Comparison of ENCODE assay signal across 7 cellular contexts in genomic region chr15:68650901-68651709, GRCh38.
DNase-seq lines count a peak whose midpoint lies in the region; ATAC-seq and TF ChIP-seq lines count a peak whose summit lies in the region.

No MANE protein-coding gene starts in this region.

- H3K27me3 Mint-ChIP-seq in GM23338 (ENCODE audit: insufficient read depth, low read depth, poor library complexity) (peaks cover 10% of the 10 kb centered on the region), chondrocyte (ENCODE audit: low read depth) (no peaks in the 10 kb centered on the region)

- peak; percentile 97 for ATAC-seq in GM23338
- ATAC-seq in HG02798 (IDR thresholded peaks at IDR 0.05; ENCODE audit: poor library complexity, unreplicated experiment): no peak

- H3K36me3 ChIP-seq in GM23338 (ENCODE audit: insufficient read depth) (no peaks in the 10 kb centered on the region), testis (ENCODE audit: low read depth, missing control alignments) (no peaks in the 10 kb centered on the region)

- H3K4me3 Mint-ChIP-seq in GM23338 (peak overlapping the region; percentile 61), chondrocyte (ENCODE audit: unreplicated experiment) (no peak overlapping the region)

- WGBS in testis, 2 donors: 52 to 57% methylated on average over 14 to 23 of the region's 23 CpGs

- intact Hi-C loops in testis (cut with DNase I; ENCODE audit: low total_unique reads): no loop called here

- H3K79me2 ChIP-seq in GM23338 (replicated peaks; ENCODE audit: insufficient read depth): no peaks in the 10 kb centered on the region

- H3K4me1 ChIP-seq in GM23338 (ENCODE audit: insufficient read depth): peaks cover 36% of the 10 kb centered on the region
- H3K4me1 ChIP-seq in testis: peaks cover 17% of the 10 kb centered on the region

- peak; percentile 94 for DNase-seq in GM23338 (ENCODE audit: low spot score)
- peak; percentile 13 for DNase-seq in T follicular helper cell (ENCODE audit: low read depth)
- no peak for DNase-seq in chondrocyte (ENCODE audit: low spot score)
- DNase-seq in lung microvascular endothelial cell (ENCODE audit: low read depth in 2 of 2): peak; percentile 49 to 76
- peak; percentile 78 for DNase-seq in testis
- no peak for DNase-seq in NCI-H524 (lab: John Stamatoyannopoulos, UW)

- H3K27me3 ChIP-seq in GM23338 (ENCODE audit: insufficient read depth) (no peaks in the 10 kb centered on the region), testis (no peaks in the 10 kb centered on the region)

- H3K36me3 Mint-ChIP-seq in GM23338 (ENCODE audit: low read depth) (no peaks in the 10 kb centered on the region), chondrocyte (ENCODE audit: low read depth) (peaks cover 20% of the 10 kb centered on the region)

- no peaks in the 10 kb centered on the region for H3K9me2 ChIP-seq in GM23338 (ENCODE audit: insufficient read depth)

- peaks cover 37% of the 10 kb centered on the region for H3K4me1 Mint-ChIP-seq in GM23338
- peaks cover 15% of the 10 kb centered on the region for H3K4me1 Mint-ChIP-seq in chondrocyte (ENCODE audit: low read depth)

- TF ChIP-seq CTCF in GM23338 (conservative IDR thresholded peaks at IDR 0.05; ENCODE audit: low read depth in 2 of 2) (peak; percentile 84 to 99), chondrocyte (IDR thresholded peaks at IDR 0.05) (peak; percentile 79), testis (IDR thresholded peaks at IDR 0.05) (peak; percentile 28 to 65 (median 57))

- H4K20me1 ChIP-seq in GM23338 (replicated peaks; ENCODE audit: insufficient read depth): no peaks in the 10 kb centered on the region

- H3K9me3 Mint-ChIP-seq in GM23338: no peaks in the 10 kb centered on the region
- no peaks in the 10 kb centered on the region for H3K9me3 Mint-ChIP-seq in chondrocyte (ENCODE audit: low read depth)

- peak overlapping the region; percentile 72 for H3K4me2 ChIP-seq in GM23338

- H3K4me3 ChIP-seq in GM23338 (peak overlapping the region; percentile 39), testis (peak overlapping the region in 1 of 2 donors; percentile 27)

- H3K9me3 ChIP-seq in testis: no peaks in the 10 kb centered on the region

- H3F3A ChIP-seq in GM23338 (replicated peaks; ENCODE audit: low read depth): no peaks in the 10 kb centered on the region

- TF ChIP-seq POLR2A in testis (IDR thresholded peaks at IDR 0.05): no peak

- no peak overlapping the region for H3K27ac ChIP-seq in GM23338 (ENCODE audit: low read depth)
- peak overlapping the region in 1 of 2 donors; percentile 1 for H3K27ac ChIP-seq in testis

- peak overlapping the region; percentile 96 for H2AFZ ChIP-seq in GM23338

- H3K27ac Mint-ChIP-seq in GM23338 (no peak overlapping the region), chondrocyte (ENCODE audit: unreplicated experiment) (no peak overlapping the region)

TF ChIP-seq in GM23338, 12 proteins besides CTCF, POLR2A, EP300 and RAD21:
- TF ChIP-seq, protein P1, sequence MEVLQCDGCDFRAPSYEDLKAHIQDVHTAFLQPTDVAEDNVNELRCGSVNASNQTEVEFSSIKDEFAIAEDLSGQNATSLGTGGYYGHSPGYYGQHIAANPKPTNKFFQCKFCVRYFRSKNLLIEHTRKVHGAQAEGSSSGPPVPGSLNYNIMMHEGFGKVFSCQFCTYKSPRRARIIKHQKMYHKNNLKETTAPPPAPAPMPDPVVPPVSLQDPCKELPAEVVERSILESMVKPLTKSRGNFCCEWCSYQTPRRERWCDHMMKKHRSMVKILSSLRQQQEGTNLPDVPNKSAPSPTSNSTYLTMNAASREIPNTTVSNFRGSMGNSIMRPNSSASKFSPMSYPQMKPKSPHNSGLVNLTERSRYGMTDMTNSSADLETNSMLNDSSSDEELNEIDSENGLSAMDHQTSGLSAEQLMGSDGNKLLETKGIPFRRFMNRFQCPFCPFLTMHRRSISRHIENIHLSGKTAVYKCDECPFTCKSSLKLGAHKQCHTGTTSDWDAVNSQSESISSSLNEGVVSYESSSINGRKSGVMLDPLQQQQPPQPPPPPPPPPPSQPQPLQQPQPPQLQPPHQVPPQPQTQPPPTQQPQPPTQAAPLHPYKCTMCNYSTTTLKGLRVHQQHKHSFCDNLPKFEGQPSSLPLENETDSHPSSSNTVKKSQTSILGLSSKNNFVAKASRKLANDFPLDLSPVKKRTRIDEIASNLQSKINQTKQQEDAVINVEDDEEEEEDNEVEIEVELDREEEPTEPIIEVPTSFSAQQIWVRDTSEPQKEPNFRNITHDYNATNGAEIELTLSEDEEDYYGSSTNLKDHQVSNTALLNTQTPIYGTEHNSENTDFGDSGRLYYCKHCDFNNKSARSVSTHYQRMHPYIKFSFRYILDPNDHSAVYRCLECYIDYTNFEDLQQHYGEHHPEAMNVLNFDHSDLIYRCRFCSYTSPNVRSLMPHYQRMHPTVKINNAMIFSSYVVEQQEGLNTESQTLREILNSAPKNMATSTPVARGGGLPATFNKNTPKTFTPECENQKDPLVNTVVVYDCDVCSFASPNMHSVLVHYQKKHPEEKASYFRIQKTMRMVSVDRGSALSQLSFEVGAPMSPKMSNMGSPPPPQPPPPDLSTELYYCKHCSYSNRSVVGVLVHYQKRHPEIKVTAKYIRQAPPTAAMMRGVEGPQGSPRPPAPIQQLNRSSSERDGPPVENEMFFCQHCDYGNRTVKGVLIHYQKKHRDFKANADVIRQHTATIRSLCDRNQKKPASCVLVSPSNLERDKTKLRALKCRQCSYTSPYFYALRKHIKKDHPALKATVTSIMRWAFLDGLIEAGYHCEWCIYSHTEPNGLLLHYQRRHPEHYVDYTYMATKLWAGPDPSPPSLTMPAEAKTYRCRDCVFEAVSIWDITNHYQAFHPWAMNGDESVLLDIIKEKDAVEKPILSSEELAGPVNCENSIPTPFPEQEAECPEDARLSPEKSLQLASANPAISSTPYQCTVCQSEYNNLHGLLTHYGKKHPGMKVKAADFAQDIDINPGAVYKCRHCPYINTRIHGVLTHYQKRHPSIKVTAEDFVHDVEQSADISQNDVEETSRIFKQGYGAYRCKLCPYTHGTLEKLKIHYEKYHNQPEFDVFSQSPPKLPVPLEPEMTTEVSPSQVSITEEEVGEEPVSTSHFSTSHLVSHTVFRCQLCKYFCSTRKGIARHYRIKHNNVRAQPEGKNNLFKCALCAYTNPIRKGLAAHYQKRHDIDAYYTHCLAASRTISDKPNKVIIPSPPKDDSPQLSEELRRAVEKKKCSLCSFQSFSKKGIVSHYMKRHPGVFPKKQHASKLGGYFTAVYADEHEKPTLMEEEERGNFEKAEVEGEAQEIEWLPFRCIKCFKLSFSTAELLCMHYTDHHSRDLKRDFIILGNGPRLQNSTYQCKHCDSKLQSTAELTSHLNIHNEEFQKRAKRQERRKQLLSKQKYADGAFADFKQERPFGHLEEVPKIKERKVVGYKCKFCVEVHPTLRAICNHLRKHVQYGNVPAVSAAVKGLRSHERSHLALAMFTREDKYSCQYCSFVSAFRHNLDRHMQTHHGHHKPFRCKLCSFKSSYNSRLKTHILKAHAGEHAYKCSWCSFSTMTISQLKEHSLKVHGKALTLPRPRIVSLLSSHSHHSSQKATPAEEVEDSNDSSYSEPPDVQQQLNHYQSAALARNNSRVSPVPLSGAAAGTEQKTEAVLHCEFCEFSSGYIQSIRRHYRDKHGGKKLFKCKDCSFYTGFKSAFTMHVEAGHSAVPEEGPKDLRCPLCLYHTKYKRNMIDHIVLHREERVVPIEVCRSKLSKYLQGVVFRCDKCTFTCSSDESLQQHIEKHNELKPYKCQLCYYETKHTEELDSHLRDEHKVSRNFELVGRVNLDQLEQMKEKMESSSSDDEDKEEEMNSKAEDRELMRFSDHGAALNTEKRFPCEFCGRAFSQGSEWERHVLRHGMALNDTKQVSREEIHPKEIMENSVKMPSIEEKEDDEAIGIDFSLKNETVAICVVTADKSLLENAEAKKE (CRISPR knock-in tag; IDR thresholded peaks at IDR 0.05): no peak
- TF ChIP-seq, protein P2, sequence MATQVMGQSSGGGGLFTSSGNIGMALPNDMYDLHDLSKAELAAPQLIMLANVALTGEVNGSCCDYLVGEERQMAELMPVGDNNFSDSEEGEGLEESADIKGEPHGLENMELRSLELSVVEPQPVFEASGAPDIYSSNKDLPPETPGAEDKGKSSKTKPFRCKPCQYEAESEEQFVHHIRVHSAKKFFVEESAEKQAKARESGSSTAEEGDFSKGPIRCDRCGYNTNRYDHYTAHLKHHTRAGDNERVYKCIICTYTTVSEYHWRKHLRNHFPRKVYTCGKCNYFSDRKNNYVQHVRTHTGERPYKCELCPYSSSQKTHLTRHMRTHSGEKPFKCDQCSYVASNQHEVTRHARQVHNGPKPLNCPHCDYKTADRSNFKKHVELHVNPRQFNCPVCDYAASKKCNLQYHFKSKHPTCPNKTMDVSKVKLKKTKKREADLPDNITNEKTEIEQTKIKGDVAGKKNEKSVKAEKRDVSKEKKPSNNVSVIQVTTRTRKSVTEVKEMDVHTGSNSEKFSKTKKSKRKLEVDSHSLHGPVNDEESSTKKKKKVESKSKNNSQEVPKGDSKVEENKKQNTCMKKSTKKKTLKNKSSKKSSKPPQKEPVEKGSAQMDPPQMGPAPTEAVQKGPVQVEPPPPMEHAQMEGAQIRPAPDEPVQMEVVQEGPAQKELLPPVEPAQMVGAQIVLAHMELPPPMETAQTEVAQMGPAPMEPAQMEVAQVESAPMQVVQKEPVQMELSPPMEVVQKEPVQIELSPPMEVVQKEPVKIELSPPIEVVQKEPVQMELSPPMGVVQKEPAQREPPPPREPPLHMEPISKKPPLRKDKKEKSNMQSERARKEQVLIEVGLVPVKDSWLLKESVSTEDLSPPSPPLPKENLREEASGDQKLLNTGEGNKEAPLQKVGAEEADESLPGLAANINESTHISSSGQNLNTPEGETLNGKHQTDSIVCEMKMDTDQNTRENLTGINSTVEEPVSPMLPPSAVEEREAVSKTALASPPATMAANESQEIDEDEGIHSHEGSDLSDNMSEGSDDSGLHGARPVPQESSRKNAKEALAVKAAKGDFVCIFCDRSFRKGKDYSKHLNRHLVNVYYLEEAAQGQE (IDR thresholded peaks at IDR 0.05; ENCODE audit: unreplicated experiment): no peak
- TF ChIP-seq ZNF331 (CRISPR knock-in tag; IDR thresholded peaks at IDR 0.05; ENCODE audit: low read depth): no peak
- TF ChIP-seq, protein P3, sequence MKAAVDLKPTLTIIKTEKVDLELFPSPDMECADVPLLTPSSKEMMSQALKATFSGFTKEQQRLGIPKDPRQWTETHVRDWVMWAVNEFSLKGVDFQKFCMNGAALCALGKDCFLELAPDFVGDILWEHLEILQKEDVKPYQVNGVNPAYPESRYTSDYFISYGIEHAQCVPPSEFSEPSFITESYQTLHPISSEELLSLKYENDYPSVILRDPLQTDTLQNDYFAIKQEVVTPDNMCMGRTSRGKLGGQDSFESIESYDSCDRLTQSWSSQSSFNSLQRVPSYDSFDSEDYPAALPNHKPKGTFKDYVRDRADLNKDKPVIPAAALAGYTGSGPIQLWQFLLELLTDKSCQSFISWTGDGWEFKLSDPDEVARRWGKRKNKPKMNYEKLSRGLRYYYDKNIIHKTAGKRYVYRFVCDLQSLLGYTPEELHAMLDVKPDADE (IDR thresholded peaks at IDR 0.05): no peak
- no peak for TF ChIP-seq JUNB (IDR thresholded peaks at IDR 0.05; ENCODE audit: unreplicated experiment)
- TF ChIP-seq POLR2AphosphoS5 (IDR thresholded peaks at IDR 0.05; ENCODE audit: low read depth): no peak
- TF ChIP-seq EZH2phosphoT487 (IDR thresholded peaks at IDR 0.05; ENCODE audit: unreplicated experiment): no peak
- no peak for TF ChIP-seq ZNF114 (CRISPR knock-in tag; IDR thresholded peaks at IDR 0.05)
TF ChIP-seq in GM23338: peak in this region for 0.

Comparison
In these comparisons a context has a peak if more than half of its experiments do, and no peak if none do; other contexts are left out.
1. DNase-seq: peak in GM23338 (single experiment), T follicular helper cell (single experiment), lung microvascular endothelial cell (2 of 2) and testis (single experiment); none in chondrocyte (single experiment) and NCI-H524 (0 of 2).
2. Peak in every context shown above with its lines, with median percentiles within 50 percentile points of each other: CTCF ChIP-seq.